Comparison of ENCODE assay signal across 21 cellular contexts in genomic region chr9:19510907-19511306, GRCh38.
"Had no signal": no experiment of that assay in that cellular context is flagged by ENCODE, and none has a peak within 500 bp of the region (broad histone marks: within the 10 kb centered on the region; RNA-seq: fewer than 3 reads in every experiment).

No MANE protein-coding gene starts in this region.

- H3K27me3 ChIP-seq: colonic mucosa, esophagus squamous epithelium, pancreas had no signal

- H3K27ac ChIP-seq: colonic mucosa, esophagus squamous epithelium, pancreas, stomach had no signal

- FAIRE-seq: endothelial cell of umbilical vein, kidney, pancreas, small intestine had no signal

- H3K4me3 ChIP-seq: colonic mucosa, esophagus squamous epithelium, lung, pancreas, stomach had no signal

- H3K36me3 ChIP-seq: colonic mucosa, esophagus squamous epithelium, pancreas, stomach had no signal

- DNase-seq: colonic mucosa; dermis blood vessel endothelial cell; effector CD4-positive, alpha-beta T cell; endodermal cell; esophagus squamous epithelium; foreskin fibroblast; immature natural killer cell; kidney; left colon; left ventricle myocardium superior; mesenchymal stem cell; midbrain; pancreas; right cardiac atrium; small intestine; stimulated activated CD4-positive, alpha-beta T cell treated with anti-CD3 and anti-CD28 coated beads, Interleukin-12 subunit alpha, Interleukin-12 subunit beta, amount 100 ng/mL, for 4 hours; stimulated activated naive CD4-positive, alpha-beta T cell; stomach; trophoblast cell had no signal
